Comparison of ENCODE assay signal across 1 cellular context in genomic region chr22:19605508-19606331, GRCh38.
TF ChIP-seq lines count a peak whose summit lies in the region.

No MANE protein-coding gene starts in this region.

TF ChIP-seq in SK-N-SH treated with all-trans-retinoic acid at 6 μM for 48 hours, 23 proteins besides CTCF, POLR2A, EP300 and RAD21 (continued from another document):
- TF ChIP-seq PATZ1 (CRISPR knock-in tag; IDR thresholded peaks at IDR 0.05; ENCODE audit: borderline replicate concordance) (no peak), ZC3H10 (CRISPR knock-in tag; IDR thresholded peaks at IDR 0.05) (no peak)
